Comparison of ENCODE assay signal across 25 cellular contexts in the genomic region with DNA sequence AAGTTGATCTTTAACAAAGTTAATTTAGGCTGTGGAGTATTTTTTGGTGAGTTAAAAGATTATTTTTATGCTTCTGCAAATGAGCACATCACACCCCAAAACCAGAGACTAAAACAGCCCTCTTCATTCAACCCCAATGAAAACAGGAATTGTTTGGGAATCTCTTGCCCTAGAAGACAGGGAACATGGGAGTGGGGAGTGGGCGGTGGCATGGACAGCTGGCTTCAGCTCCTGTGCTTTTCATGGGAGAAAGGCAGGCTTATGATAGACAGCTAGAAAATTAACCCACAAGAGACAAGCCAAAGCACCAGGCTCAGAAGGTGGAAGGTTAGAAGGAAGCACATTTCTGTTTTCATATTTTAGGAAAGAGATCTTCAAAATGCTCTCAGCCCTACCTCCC.
"Had no signal": no experiment of that assay in that cellular context is flagged by ENCODE, and none has a peak within 500 bp of the region (broad histone marks: within the 10 kb centered on the region; RNA-seq: fewer than 3 reads in every experiment).

No MANE protein-coding gene starts in this region.

- H3K9ac ChIP-seq: neural progenitor cell had no signal

- H3K4me3 Mint-ChIP-seq: naive B cell; naive thymus-derived CD8-positive, alpha-beta T cell; natural killer cell treated with Interleukin-12 subunit alpha and Interleukin-12 subunit beta and Interleukin-15 and Interleukin-18, amount 100 ng/mL, for 72 hours; neural progenitor cell; stimulated activated effector memory CD8-positive, alpha-beta T cell treated with anti-CD3 and anti-CD28 coated beads, Interleukin-12 subunit alpha, Interleukin-12 subunit beta, amount 100 ng/mL, for 72 hours; stimulated activated naive B cell treated with anti-CD40 and anti-IgM and Interleukin-4, amounts not matched to agents 10 μg/mL and 1 μg/mL and 100 μg/mL, for 72 hours; stimulated activated naive CD8-positive, alpha-beta T cell treated with anti-CD3 and anti-CD28 coated beads, Interleukin-15, Interleukin-2, amounts not matched to agents 100 ng/mL and 50 ng/mL, for 24 hours had no signal

- H3K9me3 Mint-ChIP-seq: natural killer cell treated with Interleukin-12 subunit alpha and Interleukin-12 subunit beta and Interleukin-15 and Interleukin-18, amount 100 ng/mL, for 72 hours; stimulated activated effector memory CD8-positive, alpha-beta T cell treated with anti-CD3 and anti-CD28 coated beads, Interleukin-12 subunit alpha, Interleukin-12 subunit beta, amount 100 ng/mL, for 72 hours; stimulated activated naive B cell treated with anti-CD40 and anti-IgM and Interleukin-4, amounts not matched to agents 10 μg/mL and 1 μg/mL and 100 μg/mL, for 72 hours had no signal

- DNase-seq: naive B cell; naive thymus-derived CD8-positive, alpha-beta T cell; pancreas; right cardiac atrium; right lobe of liver; sigmoid colon; small intestine; stimulated activated CD4-positive, alpha-beta T cell treated with anti-CD3 and anti-CD28 coated beads, Interleukin-15, amount 100 ng/mL, for 24 hours; stimulated activated CD4-positive, alpha-beta T cell treated with anti-CD3 and anti-CD28 coated beads, Interleukin-2, amount 100 ng/mL, for 24 hours; stimulated activated CD4-positive, alpha-beta T cell treated with anti-CD3 and anti-CD28 coated beads, Interleukin-2, amount 100 ng/mL, for 48 hours; stimulated activated CD4-positive, alpha-beta T cell treated with anti-CD3 and anti-CD28 coated beads, Interleukin-4, amount 100 ng/mL, for 24 hours; stimulated activated naive B cell treated with anti-CD40 and anti-IgM and Interleukin-4, amounts not matched to agents 10 μg/mL and 1 μg/mL and 100 μg/mL, for 72 hours; stimulated activated naive CD4-positive, alpha-beta T cell treated with Interleukin-2 at 50 U/mL for 16 hours; stomach; thyroid gland; trophoblast cell; upper lobe of left lung had no signal

- H3K4me3 ChIP-seq: neural progenitor cell, pancreas, prostate gland, right lobe of liver, sigmoid colon, stomach, thoracic aorta, thyroid gland, tibial nerve, upper lobe of left lung, vagina had no signal

- H3K27ac ChIP-seq: neural progenitor cell, pancreas, prostate gland, right lobe of liver, sigmoid colon, stomach, thoracic aorta, thyroid gland, tibial nerve, upper lobe of left lung, vagina had no signal

- H3K9me3 ChIP-seq: pancreas, prostate gland, right lobe of liver, sigmoid colon, thoracic aorta, thyroid gland, tibial nerve, upper lobe of left lung, vagina had no signal

- H3K27me3 ChIP-seq: neural progenitor cell, pancreas, right lobe of liver, sigmoid colon, stomach, thyroid gland, tibial nerve, upper lobe of left lung, vagina had no signal

- H3K4me1 Mint-ChIP-seq: naive B cell; naive thymus-derived CD8-positive, alpha-beta T cell; neural progenitor cell; stimulated activated effector memory CD8-positive, alpha-beta T cell treated with anti-CD3 and anti-CD28 coated beads, Interleukin-12 subunit alpha, Interleukin-12 subunit beta, amount 100 ng/mL, for 72 hours had no signal

- H3K36me3 ChIP-seq: neural progenitor cell, pancreas, prostate gland, right lobe of liver, sigmoid colon, stomach, thoracic aorta, thyroid gland, tibial nerve, upper lobe of left lung, vagina had no signal

- H3K4me2 ChIP-seq: neural progenitor cell had no signal

- H3K36me3 Mint-ChIP-seq: naive thymus-derived CD8-positive, alpha-beta T cell; natural killer cell treated with Interleukin-12 subunit alpha and Interleukin-12 subunit beta and Interleukin-15 and Interleukin-18, amount 100 ng/mL, for 72 hours; neural progenitor cell; stimulated activated effector memory CD8-positive, alpha-beta T cell treated with anti-CD3 and anti-CD28 coated beads, Interleukin-12 subunit alpha, Interleukin-12 subunit beta, amount 100 ng/mL, for 72 hours; stimulated activated naive B cell treated with anti-CD40 and anti-IgM and Interleukin-4, amounts not matched to agents 10 μg/mL and 1 μg/mL and 100 μg/mL, for 72 hours had no signal

- H3K27ac Mint-ChIP-seq: naive B cell; naive thymus-derived CD8-positive, alpha-beta T cell; natural killer cell treated with Interleukin-12 subunit alpha and Interleukin-12 subunit beta and Interleukin-15 and Interleukin-18, amount 100 ng/mL, for 72 hours; neural progenitor cell; stimulated activated effector memory CD8-positive, alpha-beta T cell treated with anti-CD3 and anti-CD28 coated beads, Interleukin-12 subunit alpha, Interleukin-12 subunit beta, amount 100 ng/mL, for 72 hours; stimulated activated naive B cell treated with anti-CD40 and anti-IgM and Interleukin-4, amounts not matched to agents 10 μg/mL and 1 μg/mL and 100 μg/mL, for 72 hours; stimulated activated naive CD8-positive, alpha-beta T cell treated with anti-CD3 and anti-CD28 coated beads, Interleukin-15, Interleukin-2, amounts not matched to agents 100 ng/mL and 50 ng/mL, for 24 hours had no signal

- H3K4me1 ChIP-seq: neural progenitor cell, pancreas, prostate gland, right lobe of liver, tibial nerve, upper lobe of left lung, vagina had no signal
